Comparison of ENCODE assay signal across 18 cellular contexts in genomic region chr1:110465038-110465813, GRCh38. TPM values are rescaled to one million over a fixed set of nuclear protein-coding genes. Genes with fewer than 3 reads are reported as not detected.
A peak's percentile ranks its signal among the peaks of the same experiment; 100 is the strongest.
DNase-seq lines count a peak whose midpoint lies in the region; ATAC-seq, FAIRE-seq and TF ChIP-seq lines count a peak whose summit lies in the region.
"Had no signal": no experiment of that assay in that cellular context is flagged by ENCODE, and none has a peak within 500 bp of the region (broad histone marks: within the 10 kb centered on the region; RNA-seq: fewer than 3 reads in every experiment).

No MANE protein-coding gene starts in this region.

- H4K20me1 ChIP-seq in BLaER1 (no peaks in the 10 kb centered on the region), K562 (replicated peaks; ENCODE audit: control insufficient read depth, insufficient read depth, low read length) (peaks cover 3% of the 10 kb centered on the region; the same call in 1 of the 2 replicates)

- H3K27ac Mint-ChIP-seq in osteocyte (ENCODE audit: unreplicated experiment), result no peak overlapping the region
- H3K27ac Mint-ChIP-seq: nephron; T-helper 2 cell treated with Interferon-gamma antibody and Interleukin-4, amounts not matched to agents 5 μg/mL and 100 μg/mL, for 36 hours had no signal

- no peak for TF ChIP-seq POLR2A in K562 (conservative IDR thresholded peaks at IDR 0.05)

- 23% methylated on average over 7 of the region's 7 CpGs for WGBS in K562 (ENCODE audit: insufficient coverage, low coverage, missing lambda C conversion rate)

- H3K27me3 Mint-ChIP-seq in osteocyte (ENCODE audit: unreplicated experiment), result peaks cover 23% of the 10 kb centered on the region

- BruUV-seq in K562 (replicated peaks; lab: Mats Ljungman, UMichigan), result no TSS peak

- no peaks in the 10 kb centered on the region for H3K36me3 Mint-ChIP-seq in osteocyte (ENCODE audit: unreplicated experiment)

- ATAC-seq in K562 (peak; percentile 22; the same call in 2 of the 3 replicates), lower lobe of right lung (peak in 1 of 2 donors; percentile 31)

- H3K4me1 ChIP-seq in BLaER1 (peaks cover 20% of the 10 kb centered on the region), K562 (replicated peaks in 1 of 2; ENCODE audit: control insufficient read depth in 2 of 2, insufficient read depth in 2 of 2, low read length in 2 of 2) (peaks cover 4 to 7% of the 10 kb centered on the region in 2 experiments; a peak in 3 of 5 replicates), lower lobe of right lung (peaks cover 5% of the 10 kb centered on the region)

- H3K9ac ChIP-seq in BLaER1 (no peak overlapping the region), K562 (ENCODE audit: insufficient read depth in 1 of 2, low read depth in 2 of 2, low read length in 2 of 2) (peak overlapping the region in 1 of 2 experiments; percentile 39; a peak in 1 of 4 replicates)

- no peaks in the 10 kb centered on the region for H3K79me2 ChIP-seq in K562 (ENCODE audit: control insufficient read depth, insufficient read depth, low read length)

- no peak for TF ChIP-seq RAD21 in K562 (CRISPR knock-in tag; conservative IDR thresholded peaks at IDR 0.05 in 1 of 2, IDR thresholded peaks at IDR 0.05 in 1 of 2)

- H3K9me1 ChIP-seq in K562 (ENCODE audit: control insufficient read depth, insufficient read depth, low read length), result no peaks in the 10 kb centered on the region

- peak overlapping the region; percentile 49; the same call in 1 of the 2 replicates for H2AFZ ChIP-seq in K562 (ENCODE audit: low read depth, low read length)

- intact Hi-C loops in K562 (cut with micrococcal nuclease), result loop anchor here (10.0 kb wide), 1 partner anchor 410 kb away; no protein-coding TSS in a partner anchor
- intact Hi-C loops in lower lobe of right lung (cut with DNase I), result no loop called here

- in situ Hi-C loops in K562 (cut with MboI), result no loop called here

- H3K9me3 Mint-ChIP-seq in osteocyte (ENCODE audit: unreplicated experiment), result no peaks in the 10 kb centered on the region
- H3K9me3 Mint-ChIP-seq: nephron; T-helper 2 cell treated with Interferon-gamma antibody and Interleukin-4, amounts not matched to agents 5 μg/mL and 100 μg/mL, for 36 hours had no signal

- FAIRE-seq in K562 (lab: Jason Lieb, UNC), result no peak
- FAIRE-seq: HTR-8/SVneo had no signal

- H3K36me3 ChIP-seq in BLaER1, result no peaks in the 10 kb centered on the region
- no peaks in the 10 kb centered on the region for H3K36me3 ChIP-seq in K562 (ENCODE audit: control insufficient read depth, insufficient read depth, low read length)
- H3K36me3 ChIP-seq in lower lobe of right lung, result no peaks in the 10 kb centered on the region
- H3K36me3 ChIP-seq: MG63 had no signal

- CTCF ChIA-PET in K562 (lab: Yijun Ruan, JAX; ENCODE audit: low intra/inter-chr PET ratio), result interaction anchor here (0.8 kb wide), 1 partner anchor 258 kb away, joined by 7 read pairs; no protein-coding TSS in a partner anchor

- H3K27ac ChIP-seq in BLaER1 (no peak overlapping the region), K562 (ENCODE audit: extremely low read depth, low read depth, low read length) (no peak overlapping the region), lower lobe of right lung (peak overlapping the region; percentile 7)

- H3K4me1 Mint-ChIP-seq in osteocyte (ENCODE audit: unreplicated experiment), result no peaks in the 10 kb centered on the region
- H3K4me1 Mint-ChIP-seq: nephron had no signal

- TF ChIP-seq EP300 in K562 (IDR thresholded peaks at IDR 0.05; ENCODE audit: low read length), result no peak

- DNase-seq in NCI-H1694 treated with DMSO at 0.1 percent for 48 hours (lab: John Stamatoyannopoulos, UW), result peak; percentile 51
- DNase-seq in K562 (ENCODE audit: extremely low read depth in 1 of 4, low spot score in 3 of 4), result no peak
- no peak for DNase-seq in lower lobe of right lung
- no peak for DNase-seq in NCI-H2081 treated with DMSO at 0.1 percent for 48 hours (lab: John Stamatoyannopoulos, UW)
- DNase-seq in activated CD4-positive, alpha-beta T cell treated with anti-CD3 and anti-CD28 coated beads for 4 hours, result no peak
- no peak for DNase-seq in osteocyte (ENCODE audit: extremely low spot score, unreplicated experiment)
- no peak for DNase-seq in HuH-7.5 (ENCODE audit: low spot score)
- DNase-seq: activated CD4-positive, CD25-positive, alpha-beta regulatory T cell treated with anti-CD3 and anti-CD28 coated beads, Interleukin-2, amount 50 U/mL, for 72 hours; GF-D8; MG63; NCI-H2107 had no signal

- no peaks in the 10 kb centered on the region for H3K27me3 ChIP-seq in BLaER1
- H3K27me3 ChIP-seq in K562 (ENCODE audit: control insufficient read depth in 2 of 2, insufficient read depth in 2 of 2, low read length in 2 of 2), result peaks cover 0 to 2% of the 10 kb centered on the region in 2 experiments; a peak in 1 of 5 replicates
- H3K27me3 ChIP-seq in lower lobe of right lung (ENCODE audit: low read depth), result no peaks in the 10 kb centered on the region

- no peak overlapping the region for H3K4me3 Mint-ChIP-seq in osteocyte (ENCODE audit: unreplicated experiment)
- H3K4me3 Mint-ChIP-seq: nephron; T-helper 2 cell treated with Interferon-gamma antibody and Interleukin-4, amounts not matched to agents 5 μg/mL and 100 μg/mL, for 36 hours had no signal

- H3K9me3 ChIP-seq in BLaER1, result no peaks in the 10 kb centered on the region
- no peaks in the 10 kb centered on the region for H3K9me3 ChIP-seq in K562 (replicated peaks; ENCODE audit: control insufficient read depth, insufficient read depth, low read depth, low read length)
- H3K9me3 ChIP-seq in lower lobe of right lung, result no peaks in the 10 kb centered on the region
- H3K9me3 ChIP-seq: MG63 had no signal

- no peak for TF ChIP-seq CTCF in K562 (IDR thresholded peaks at IDR 0.05 in 2 of 3, conservative IDR thresholded peaks at IDR 0.05 in 1 of 3; ENCODE audit: insufficient read depth in 2 of 3, low read depth in 1 of 3, low read length in 3 of 3)
- TF ChIP-seq CTCF in lower lobe of right lung (IDR thresholded peaks at IDR 0.05), result no peak
- TF ChIP-seq CTCF in osteocyte (IDR thresholded peaks at IDR 0.05), result no peak

- H3K4me2 ChIP-seq in BLaER1, result peak overlapping the region; percentile 62
- H3K4me2 ChIP-seq in K562 (ENCODE audit: insufficient read depth, low read length), result no peak overlapping the region

- H3K4me3 ChIP-seq in BLaER1 (no peak overlapping the region), K562 (no peak overlapping the region), lower lobe of right lung (no peak overlapping the region)
- H3K4me3 ChIP-seq: MG63 had no signal

- POLR2A ChIA-PET in K562 (lab: Yijun Ruan, JAX), result interaction anchor here (1.0 kb wide), 1 partner anchor 264 kb away, joined by 8 read pairs; no protein-coding TSS in a partner anchor

RNA-seq across cellular contexts. Expression of gene PROK1, which starts 14.3 kb away (rescaled TPM):
- total RNA-seq in K562 (2011; cell fraction: chromatin; rRNA removed; ENCODE audit: low replicate concordance), result not detected in 2 replicates
- not detected in 2 replicates for total RNA-seq in K562 (2011; cell fraction: nucleolus; rRNA removed)
- total RNA-seq in K562 (2011; cell fraction: nucleoplasm; rRNA removed), result not detected in 2 replicates
- total RNA-seq in K562 (2014; rRNA removed) (not detected in 2 replicates), K562 (2014; rRNA removed; fragmentation: Illumina TruSeq; extraction: Trizol) (not detected in 2 replicates), K562 (2015; rRNA removed; fragmentation: Illumina TruSeq; extraction: Trizol) (not detected in 2 replicates), K562 (2021) (not detected in 2 replicates), lower lobe of right lung (not detected), osteocyte (not detected in 2 replicates)
- polyA plus RNA-seq in K562 (2011; rRNA removed) (0.09 TPM in 1 of 2 replicates, not detected in the other), K562 (2014; fragmentation: Illumina TruSeq; extraction: Trizol) (not detected in 2 replicates), K562 (2014; fragmentation: Nextera tagmentation; extraction: Ambion mirVana) (not detected), K562 (2014; rRNA removed) (0.15 TPM in 1 of 2 replicates, not detected in the other)
- 0.04 and 0.16 TPM in 2 replicates for polyA plus RNA-seq in K562 (2011; cell fraction: cytosol; rRNA removed)
- polyA plus RNA-seq in K562 (2011; cell fraction: nucleus; rRNA removed), result 0.10 and 0.11 TPM in 2 replicates
- polyA plus RNA-seq in K562 (2012), result not detected in 2 replicates
- polyA minus RNA-seq in K562 (2011; rRNA and poly(A)+ RNA removed), result not detected in 2 replicates
- polyA minus RNA-seq in K562 (2011; cell fraction: cytosol; rRNA and poly(A)+ RNA removed), result not detected in 2 replicates
- not detected in 2 replicates for polyA minus RNA-seq in K562 (2011; cell fraction: nucleus; rRNA and poly(A)+ RNA removed)
- total RNA-seq: lung microvascular endothelial cell, renal cortical epithelial cell had no signal

RNA-seq across cellular contexts. Expression of gene KCNA10, which starts 53.7 kb away (rescaled TPM):
- not detected in 2 replicates for total RNA-seq in K562 (2011; cell fraction: chromatin; rRNA removed; ENCODE audit: low replicate concordance)
- not detected in 2 replicates for total RNA-seq in K562 (2011; cell fraction: nucleolus; rRNA removed)
- total RNA-seq in K562 (2011; cell fraction: nucleoplasm; rRNA removed), result not detected in 2 replicates
- not detected in 2 replicates for total RNA-seq in K562 (2014; rRNA removed)
- not detected in 2 replicates for total RNA-seq in K562 (2014; rRNA removed; fragmentation: Illumina TruSeq; extraction: Trizol)
- not detected in 2 replicates for total RNA-seq in K562 (2015; rRNA removed; fragmentation: Illumina TruSeq; extraction: Trizol)
- not detected in 2 replicates for total RNA-seq in K562 (2021)
- polyA plus RNA-seq in K562 (2011; rRNA removed), result not detected in 2 replicates
- not detected in 2 replicates for polyA plus RNA-seq in K562 (2011; cell fraction: cytosol; rRNA removed)
- not detected in 2 replicates for polyA plus RNA-seq in K562 (2011; cell fraction: nucleus; rRNA removed)
- polyA plus RNA-seq in K562 (2012), result not detected in 2 replicates
- not detected in 2 replicates for polyA plus RNA-seq in K562 (2014; fragmentation: Illumina TruSeq; extraction: Trizol)
- polyA plus RNA-seq in K562 (2014; fragmentation: Nextera tagmentation; extraction: Ambion mirVana), result not detected
- polyA plus RNA-seq in K562 (2014; rRNA removed), result not detected in 2 replicates
- not detected in 2 replicates for polyA minus RNA-seq in K562 (2011; rRNA and poly(A)+ RNA removed)
- not detected in 2 replicates for polyA minus RNA-seq in K562 (2011; cell fraction: cytosol; rRNA and poly(A)+ RNA removed)
- not detected in 2 replicates for polyA minus RNA-seq in K562 (2011; cell fraction: nucleus; rRNA and poly(A)+ RNA removed)
- not detected for total RNA-seq in lower lobe of right lung
- total RNA-seq in osteocyte, result not detected in 2 replicates
- total RNA-seq: aorta, lung microvascular endothelial cell, renal cortical epithelial cell had no signal
- polyA plus RNA-seq: aorta had no signal

RNA-seq across cellular contexts. Expression of gene LAMTOR5, which starts 57.7 kb away (rescaled TPM):
- total RNA-seq in K562 (2011; cell fraction: chromatin; rRNA removed; ENCODE audit: low replicate concordance), result 40.9 and 52.1 TPM in 2 replicates
- total RNA-seq in K562 (2011; cell fraction: nucleolus; rRNA removed), result 63.2 and 70.9 TPM in 2 replicates
- 77.4 and 94.5 TPM in 2 replicates for total RNA-seq in K562 (2011; cell fraction: nucleoplasm; rRNA removed)
- 191 and 206 TPM in 2 replicates for total RNA-seq in K562 (2014; rRNA removed)
- 123 and 130 TPM in 2 replicates for total RNA-seq in K562 (2014; rRNA removed; fragmentation: Illumina TruSeq; extraction: Trizol)
- 107 and 118 TPM in 2 replicates for total RNA-seq in K562 (2015; rRNA removed; fragmentation: Illumina TruSeq; extraction: Trizol)
- total RNA-seq in K562 (2021), result 169 and 198 TPM in 2 replicates
- 537 and 538 TPM in 2 replicates for polyA plus RNA-seq in K562 (2011; rRNA removed)
- 530 and 732 TPM in 2 replicates for polyA plus RNA-seq in K562 (2011; cell fraction: cytosol; rRNA removed)
- polyA plus RNA-seq in K562 (2011; cell fraction: nucleus; rRNA removed), result 174 and 259 TPM in 2 replicates
- 318 and 451 TPM in 2 replicates for polyA plus RNA-seq in K562 (2012)
- 229 and 241 TPM in 2 replicates for polyA plus RNA-seq in K562 (2014; fragmentation: Illumina TruSeq; extraction: Trizol)
- polyA plus RNA-seq in K562 (2014; fragmentation: Nextera tagmentation; extraction: Ambion mirVana), result 100 to 1,000 TPM; 648 to 712 TPM
- polyA plus RNA-seq in K562 (2014; rRNA removed), result 320 and 438 TPM in 2 replicates
- 150 and 153 TPM in 2 replicates for polyA minus RNA-seq in K562 (2011; rRNA and poly(A)+ RNA removed)
- 52.8 and 60.1 TPM in 2 replicates for polyA minus RNA-seq in K562 (2011; cell fraction: cytosol; rRNA and poly(A)+ RNA removed)
- 27.1 and 59.8 TPM in 2 replicates for polyA minus RNA-seq in K562 (2011; cell fraction: nucleus; rRNA and poly(A)+ RNA removed)
- total RNA-seq in lower lobe of right lung, result 121 TPM
- total RNA-seq in osteocyte, result 125 and 127 TPM in 2 replicates
